Comparison of ENCODE assay signal across 20 cellular contexts in genomic region chr9:136604823-136605525, GRCh38. TPM values are rescaled to one million over a fixed set of nuclear protein-coding genes. Genes with fewer than 3 reads are reported as not detected.
DNase-seq lines count a peak whose midpoint lies in the region; ATAC-seq and TF ChIP-seq lines count a peak whose summit lies in the region.
"Had no signal": no experiment of that assay in that cellular context is flagged by ENCODE, and none has a peak within 500 bp of the region (broad histone marks: within the 10 kb centered on the region; RNA-seq: fewer than 3 reads in every experiment).

No MANE protein-coding gene starts in this region.

- H3K4me3 ChIP-seq in SK-N-SH (ENCODE audit: low read depth in 2 of 2, low read length in 1 of 2) (no peak overlapping the region), heart left ventricle (no peak overlapping the region), upper lobe of left lung (no peak overlapping the region), gastrocnemius medialis (no peak overlapping the region)
- H3K4me3 ChIP-seq: SK-N-MC had no signal

- H3K4me1 ChIP-seq in SK-N-SH (ENCODE audit: control insufficient read depth in 1 of 2, insufficient read depth in 2 of 2, low read depth in 1 of 2, low read length in 1 of 2), result peaks cover 0 to 13% of the 10 kb centered on the region in 2 experiments; a peak in 1 of 4 replicates
- peaks cover 9 to 44% (median 26%) of the 10 kb centered on the region in 12 donors for H3K4me1 ChIP-seq in heart left ventricle
- H3K4me1 ChIP-seq in upper lobe of left lung, result peaks cover 31 to 42% (median 36%) of the 10 kb centered on the region in 4 donors
- no peaks in the 10 kb centered on the region for H3K4me1 ChIP-seq in gastrocnemius medialis

- no peaks in the 10 kb centered on the region for H4K20me1 ChIP-seq in SK-N-SH (ENCODE audit: insufficient read depth)

- no peak overlapping the region for H2AFZ ChIP-seq in SK-N-SH (ENCODE audit: low read depth)

- no peak for TF ChIP-seq RAD21 in SK-N-SH (IDR thresholded peaks at IDR 0.05; ENCODE audit: low read length)

- no peaks in the 10 kb centered on the region for H3K9me3 Mint-ChIP-seq in progenitor cell of endocrine pancreas (ENCODE audit: low read depth)
- H3K9me3 Mint-ChIP-seq: activated naive CD4-positive, alpha-beta T cell treated with anti-CD3 and anti-CD28 coated beads, Interleukin-2, amount 50 U/mL, for 24 hours had no signal

- H3K27ac ChIP-seq in SK-N-SH (ENCODE audit: low read depth in 2 of 2, low read length in 1 of 2) (no peak overlapping the region), heart left ventricle (peak overlapping the region in 11 of 12 donors; percentile 36 to 81 (median 69)), upper lobe of left lung (peak overlapping the region; percentile 53 to 76 (median 70)), gastrocnemius medialis (peak overlapping the region in 2 of 4 donors; percentile 21 to 43)
- H3K27ac ChIP-seq: SK-N-MC had no signal

- DNase-seq in SK-N-SH (peak; percentile 77), heart left ventricle (no peak), lung microvascular endothelial cell (ENCODE audit: low read depth in 2 of 2) (peak; percentile 14 to 33), upper lobe of left lung (peak in 1 of 2 donors; percentile 80), NCI-H2227 (lab: John Stamatoyannopoulos, UW; ENCODE audit: unreplicated experiment) (no peak), progenitor cell of endocrine pancreas (ENCODE audit: low spot score, unreplicated experiment) (no peak), gastrocnemius medialis (no peak)
- DNase-seq: 8988T, dermis blood vessel endothelial cell, GOT3, KBM-7, NCI-H1048, NCI-H2081, NCI-H524 treated with DMSO at 0.1 percent for 48 hours had no signal

- H3K27ac Mint-ChIP-seq in progenitor cell of endocrine pancreas, result no peak overlapping the region
- H3K27ac Mint-ChIP-seq: activated naive CD4-positive, alpha-beta T cell treated with anti-CD3 and anti-CD28 coated beads, Interleukin-2, amount 50 U/mL, for 24 hours; stimulated activated effector memory CD8-positive, alpha-beta T cell treated with anti-CD3 and anti-CD28 coated beads, Interleukin-12 subunit alpha, Interleukin-12 subunit beta, amount 100 ng/mL, for 72 hours had no signal

- ATAC-seq in SK-N-SH treated with all-trans-retinoic acid at 6 μM for 48 hours (no peak), heart left ventricle (peak in 3 of 4 donors; percentile 41 to 63 (median 42)), upper lobe of left lung (ENCODE audit: low FRiP score in 2 of 2) (no peak), gastrocnemius medialis (no peak)
- ATAC-seq: stimulated activated effector memory CD8-positive, alpha-beta T cell treated with anti-CD3 and anti-CD28 coated beads, Interleukin-12 subunit alpha, Interleukin-12 subunit beta, amount 100 ng/mL, for 72 hours had no signal

- WGBS in SK-N-SH (ENCODE audit: low lambda C conversion rate), result 82% methylated on average over 10 of the region's 26 CpGs
- WGBS in heart left ventricle, 4 donors, result 66 to 84% (median 73%) methylated on average over 18 to 26 of the region's 26 CpGs
- WGBS in upper lobe of left lung, 2 donors, result 79 to 100% methylated on average over 2 to 26 of the region's 26 CpGs

- TF ChIP-seq POLR2A in heart left ventricle (IDR thresholded peaks at IDR 0.05) (no peak), upper lobe of left lung (IDR thresholded peaks at IDR 0.05) (no peak), gastrocnemius medialis (IDR thresholded peaks at IDR 0.05) (no peak)

- H3K27me3 ChIP-seq in SK-N-SH (ENCODE audit: insufficient read depth) (no peaks in the 10 kb centered on the region), heart left ventricle (no peaks in the 10 kb centered on the region), upper lobe of left lung (no peaks in the 10 kb centered on the region), gastrocnemius medialis (peaks cover 0 to 4% (median 4%) of the 10 kb centered on the region in 3 donors)

- H3K27me3 Mint-ChIP-seq in progenitor cell of endocrine pancreas, result peaks cover 31% of the 10 kb centered on the region

- no peaks in the 10 kb centered on the region for H3F3A ChIP-seq in SK-N-SH (replicated peaks; ENCODE audit: insufficient read depth)

- CTCF ChIA-PET in SK-N-SH (lab: Yijun Ruan, JAX), result interaction anchor here (1.9 to 6.9 kb wide), 2 partner anchors 26 to 118 kb away, joined by 5 to 63 read pairs; no protein-coding TSS in a partner anchor

- in situ Hi-C loops in gastrocnemius medialis (cut with MboI; ENCODE audit: low sequenced_read_pairs in 4 of 4), result no loop called here

- no peaks in the 10 kb centered on the region for H3K9me2 ChIP-seq in SK-N-SH

- H3K4me2 ChIP-seq in SK-N-SH, result no peak overlapping the region

- no peaks in the 10 kb centered on the region for H3K79me2 ChIP-seq in SK-N-SH (ENCODE audit: insufficient read depth)

- peaks cover 12% of the 10 kb centered on the region for H3K4me1 Mint-ChIP-seq in progenitor cell of endocrine pancreas (ENCODE audit: low read depth)
- H3K4me1 Mint-ChIP-seq: activated naive CD4-positive, alpha-beta T cell treated with anti-CD3 and anti-CD28 coated beads, Interleukin-2, amount 50 U/mL, for 24 hours had no signal

- H3K36me3 Mint-ChIP-seq in progenitor cell of endocrine pancreas (ENCODE audit: insufficient read depth), result no peaks in the 10 kb centered on the region
- H3K36me3 Mint-ChIP-seq: activated naive CD4-positive, alpha-beta T cell treated with anti-CD3 and anti-CD28 coated beads, Interleukin-2, amount 50 U/mL, for 24 hours; brain; stimulated activated effector memory CD8-positive, alpha-beta T cell treated with anti-CD3 and anti-CD28 coated beads, Interleukin-12 subunit alpha, Interleukin-12 subunit beta, amount 100 ng/mL, for 72 hours had no signal

- no peak overlapping the region for H3K4me3 Mint-ChIP-seq in progenitor cell of endocrine pancreas (ENCODE audit: low read depth)
- H3K4me3 Mint-ChIP-seq: activated naive CD4-positive, alpha-beta T cell treated with anti-CD3 and anti-CD28 coated beads, Interleukin-2, amount 50 U/mL, for 24 hours; brain; stimulated activated effector memory CD8-positive, alpha-beta T cell treated with anti-CD3 and anti-CD28 coated beads, Interleukin-12 subunit alpha, Interleukin-12 subunit beta, amount 100 ng/mL, for 72 hours had no signal

- POLR2A ChIA-PET in SK-N-SH (lab: Yijun Ruan, JAX), result interaction anchor here (0.6 kb wide), 1 partner anchor 189 kb away, joined by 4 read pairs; no protein-coding TSS in a partner anchor

- no peak overlapping the region for H3K9ac ChIP-seq in SK-N-SH

- H3K36me3 ChIP-seq in SK-N-SH (replicated peaks in 1 of 2; ENCODE audit: control insufficient read depth in 1 of 2, insufficient read depth in 2 of 2, low read length in 1 of 2) (no peaks in the 10 kb centered on the region), heart left ventricle (no peaks in the 10 kb centered on the region), upper lobe of left lung (no peaks in the 10 kb centered on the region), gastrocnemius medialis (no peaks in the 10 kb centered on the region)

- intact Hi-C loops in heart left ventricle (cut with DNase I) (loop anchor here in 1 of 10 donors (5.0 kb wide), 1 partner anchor 58 kb away; the partner anchor contains the start of gene NOTCH1), gastrocnemius medialis (cut with DNase I; ENCODE audit: low total_unique reads) (no loop called here)

- TF ChIP-seq EP300 in SK-N-SH (IDR thresholded peaks at IDR 0.05; ENCODE audit: borderline replicate concordance in 1 of 2, low read depth in 1 of 2, low read length in 1 of 2), result no peak
- no peak for TF ChIP-seq EP300 in upper lobe of left lung (IDR thresholded peaks at IDR 0.05)

- no peak for TF ChIP-seq CTCF in SK-N-SH (IDR thresholded peaks at IDR 0.05)
- no peak for TF ChIP-seq CTCF in heart left ventricle (IDR thresholded peaks at IDR 0.05)
- peak in 2 of 6 experiments; percentile 14 to 24 for TF ChIP-seq CTCF in upper lobe of left lung (IDR thresholded peaks at IDR 0.05)
- no peak for TF ChIP-seq CTCF in progenitor cell of endocrine pancreas (IDR thresholded peaks at IDR 0.05; ENCODE audit: unreplicated experiment)
- no peak for TF ChIP-seq CTCF in gastrocnemius medialis (IDR thresholded peaks at IDR 0.05 in 4 of 5, conservative IDR thresholded peaks at IDR 0.05 in 1 of 5)

- H3K9me3 ChIP-seq in SK-N-SH (no peaks in the 10 kb centered on the region), heart left ventricle (no peaks in the 10 kb centered on the region), upper lobe of left lung (no peaks in the 10 kb centered on the region), gastrocnemius medialis (no peaks in the 10 kb centered on the region)

TF ChIP-seq in SK-N-SH, 30 proteins besides CTCF, POLR2A, EP300 and RAD21:
- no peak for TF ChIP-seq FOXJ3 (CRISPR knock-in tag; IDR thresholded peaks at IDR 0.05)
- no peak for TF ChIP-seq NRF1 (IDR thresholded peaks at IDR 0.05; ENCODE audit: low read depth, low read length)
- no peak for TF ChIP-seq SIN3A (IDR thresholded peaks at IDR 0.05; ENCODE audit: borderline replicate concordance, low read depth, low read length)

TF ChIP-seq in SK-N-SH treated with all-trans-retinoic acid at 6 μM for 48 hours, 23 proteins besides CTCF, POLR2A, EP300 and RAD21 (continues in another document):
- TF ChIP-seq ZNF565 (CRISPR knock-in tag; conservative IDR thresholded peaks at IDR 0.05; ENCODE audit: low read depth) (no peak), ARNTL (CRISPR knock-in tag; IDR thresholded peaks at IDR 0.05; ENCODE audit: borderline replicate concordance, low read depth) (no peak), ISL1 (CRISPR knock-in tag; IDR thresholded peaks at IDR 0.05) (no peak), BACH2 (CRISPR knock-in tag; IDR thresholded peaks at IDR 0.05; ENCODE audit: borderline replicate concordance) (no peak)

RNA-seq across cellular contexts. Expression of gene EGFL7, which starts 57.7 kb away (rescaled TPM):
- polyA plus RNA-seq in SK-N-SH (2012; rRNA removed) (39.8 and 43.0 TPM in 2 replicates), heart left ventricle (100 to 1,000 TPM; 103 to 137 TPM)
- polyA plus RNA-seq in SK-N-SH (2012; cell fraction: cytosol; rRNA removed), result 16.4 and 32.5 TPM in 2 replicates
- 32.6 and 35.1 TPM in 2 replicates for polyA plus RNA-seq in SK-N-SH (2012; cell fraction: nucleus; rRNA removed)
- total RNA-seq in heart left ventricle (100 to 1,000 TPM in 2 of 9 donors, 10 to 100 TPM in 7; 56.4 to 142 (median 94.0) TPM), lung microvascular endothelial cell (330 and 384 TPM in 2 replicates), upper lobe of left lung (100 to 1,000 TPM in 5 of 6 donors, 10 to 100 TPM in 1; 77.9 to 321 (median 165) TPM), progenitor cell of endocrine pancreas (13.5 and 16.3 TPM in 2 replicates), gastrocnemius medialis (10 to 100 TPM; 37.4 to 74.7 (median 49.0) TPM)
- total RNA-seq: OCI-LY7 had no signal

RNA-seq across cellular contexts. Expression of gene NOTCH1, which starts 59.1 kb away (rescaled TPM):
- 2.6 and 6.6 TPM in 2 replicates for polyA plus RNA-seq in SK-N-SH (2012; rRNA removed)
- 3.3 and 4.8 TPM in 2 replicates for polyA plus RNA-seq in SK-N-SH (2012; cell fraction: cytosol; rRNA removed)
- 25.0 and 35.2 TPM in 2 replicates for polyA plus RNA-seq in SK-N-SH (2012; cell fraction: nucleus; rRNA removed)
- total RNA-seq in heart left ventricle, result 10 to 100 TPM; 12.1 to 47.3 (median 22.1) TPM
- polyA plus RNA-seq in heart left ventricle, result 10 to 100 TPM in 1 of 2 donors, 1 to 10 TPM in 1; 8.0 to 12.1 TPM
- total RNA-seq in lung microvascular endothelial cell, result 75.2 and 76.9 TPM in 2 replicates
- 100 to 1,000 TPM in 4 of 6 donors, 10 to 100 TPM in 2; 49.6 to 175 (median 110) TPM for total RNA-seq in upper lobe of left lung
- total RNA-seq in progenitor cell of endocrine pancreas, result 109 and 130 TPM in 2 replicates
- total RNA-seq in gastrocnemius medialis, result 10 to 100 TPM in 1 of 4 donors, 1 to 10 TPM in 3; 6.3 to 15.4 (median 8.2) TPM

Comparison
In these comparisons a context has a peak if more than half of its experiments do, and no peak if none do; other contexts are left out.
1. DNase-seq: peak in SK-N-SH (single experiment) and lung microvascular endothelial cell (2 of 2); none in heart left ventricle (0 of 5), NCI-H2227 (single experiment), progenitor cell of endocrine pancreas (single experiment) and gastrocnemius medialis (0 of 2).
2. H3K27ac ChIP-seq: peak in heart left ventricle (11 of 12) and upper lobe of left lung (4 of 4); none in SK-N-SH (0 of 2).
3. ATAC-seq: peak in heart left ventricle (3 of 4); none in SK-N-SH treated with all-trans-retinoic acid at 6 μM for 48 hours (single experiment), upper lobe of left lung (0 of 2) and gastrocnemius medialis (0 of 2).